12 cellular contexts compared by ENCODE assay signal in genomic region chr22:17969732-17970131, GRCh38. TPM values are rescaled to one million over a fixed set of nuclear protein-coding genes. Genes with fewer than 3 reads are reported as not detected.
DNase-seq lines count a peak whose midpoint lies in the region; ATAC-seq and TF ChIP-seq lines count a peak whose summit lies in the region.
"Had no signal": no experiment of that assay in that cellular context is flagged by ENCODE, and none has a peak within 500 bp of the region (broad histone marks: within the 10 kb centered on the region; RNA-seq: fewer than 3 reads in every experiment).

No MANE protein-coding gene starts in this region.

- H3K27ac ChIP-seq in SK-N-SH (ENCODE audit: low read depth in 2 of 2, low read length in 1 of 2) = peak overlapping the region; percentile 4 to 83; a peak in 2 of 4 replicates
- H3K27ac ChIP-seq: SK-N-MC had no signal

- peaks cover 90% of the 10 kb centered on the region for H3K79me2 ChIP-seq in SK-N-SH (ENCODE audit: insufficient read depth)

- H3K9me2 ChIP-seq in SK-N-SH = no peaks in the 10 kb centered on the region

- no peaks in the 10 kb centered on the region for H3K27me3 Mint-ChIP-seq in Caco-2 (ENCODE audit: insufficient read depth, unreplicated experiment)
- no peaks in the 10 kb centered on the region for H3K27me3 Mint-ChIP-seq in progenitor cell of endocrine pancreas
- no peaks in the 10 kb centered on the region for H3K27me3 Mint-ChIP-seq in naive thymus-derived CD8-positive, alpha-beta T cell
- H3K27me3 Mint-ChIP-seq: IgD-negative memory B cell had no signal

- no peak for ATAC-seq in naive thymus-derived CD8-positive, alpha-beta T cell
- ATAC-seq in HG03460 (IDR thresholded peaks at IDR 0.05; ENCODE audit: unreplicated experiment) = no peak
- ATAC-seq in HG02885 (IDR thresholded peaks at IDR 0.05; ENCODE audit: poor library complexity, unreplicated experiment) = no peak

- peaks cover 29% of the 10 kb centered on the region for H3K36me3 Mint-ChIP-seq in Caco-2 (ENCODE audit: insufficient read depth, unreplicated experiment)
- no peaks in the 10 kb centered on the region for H3K36me3 Mint-ChIP-seq in progenitor cell of endocrine pancreas (ENCODE audit: insufficient read depth)
- H3K36me3 Mint-ChIP-seq in naive thymus-derived CD8-positive, alpha-beta T cell = peaks cover 0 to 9% (median 0%) of the 10 kb centered on the region in 3 donors

- POLR2A ChIA-PET in Caco-2 (lab: Charles Lee) = interaction anchor here (0.5 kb wide), 1 partner anchor 9 kb away, joined by 3 read pairs; no protein-coding TSS in a partner anchor
- POLR2A ChIA-PET in SK-N-SH (lab: Yijun Ruan, JAX) = no interaction called here
- POLR2A ChIA-PET in naive thymus-derived CD8-positive, alpha-beta T cell (lab: Charles Lee) = no interaction called here

- H3K27me3 ChIP-seq in Caco-2 (replicated peaks; ENCODE audit: control insufficient read depth, insufficient read depth, low read length) (no peaks in the 10 kb centered on the region), SK-N-SH (ENCODE audit: insufficient read depth) (no peaks in the 10 kb centered on the region)

- peaks cover 28% of the 10 kb centered on the region for H4K20me1 ChIP-seq in SK-N-SH (ENCODE audit: insufficient read depth)

- peak overlapping the region; percentile 66 for H3K4me2 ChIP-seq in SK-N-SH

- no peak overlapping the region for H3K4me3 ChIP-seq in Caco-2 (ENCODE audit: low read depth, low read length)
- no peak overlapping the region for H3K4me3 ChIP-seq in SK-N-SH (ENCODE audit: low read depth in 2 of 2, low read length in 1 of 2)
- H3K4me3 ChIP-seq: SK-N-MC had no signal

- intact Hi-C loops in Caco-2 (cut with micrococcal nuclease; ENCODE audit: unreplicated experiment) = no loop called here

- BruUV-seq in Caco-2 (replicated peaks; lab: Mats Ljungman, UMichigan) = no TSS peak

- H3K9me3 ChIP-seq in Caco-2 (no peaks in the 10 kb centered on the region), SK-N-SH (no peaks in the 10 kb centered on the region)

- H3K9ac ChIP-seq in SK-N-SH = peak overlapping the region; percentile 52; the same call in 1 of the 2 replicates

- H3K4me1 ChIP-seq in Caco-2 (peaks cover 55% of the 10 kb centered on the region), SK-N-SH (ENCODE audit: control insufficient read depth in 1 of 2, insufficient read depth in 2 of 2, low read depth in 1 of 2, low read length in 1 of 2) (peaks cover 26 to 36% of the 10 kb centered on the region in 2 experiments; a peak in 3 of 4 replicates)

- CTCF ChIA-PET in Caco-2 (lab: Charles Lee) (no interaction called here), SK-N-SH (lab: Yijun Ruan, JAX) (interaction anchor here (1.1 kb wide), 1 partner anchor 66 kb away, joined by 3 read pairs; no protein-coding TSS in a partner anchor)

- peaks cover 16% of the 10 kb centered on the region for H3F3A ChIP-seq in SK-N-SH (replicated peaks; ENCODE audit: insufficient read depth)

- TF ChIP-seq EP300 in SK-N-SH (IDR thresholded peaks at IDR 0.05; ENCODE audit: borderline replicate concordance in 1 of 2, low read depth in 1 of 2, low read length in 1 of 2) = no peak

- no peak overlapping the region for H2AFZ ChIP-seq in SK-N-SH (ENCODE audit: low read depth)

- H3K4me3 Mint-ChIP-seq in Caco-2 (ENCODE audit: unreplicated experiment) (no peak overlapping the region), progenitor cell of endocrine pancreas (ENCODE audit: low read depth) (no peak overlapping the region)
- H3K4me3 Mint-ChIP-seq in naive thymus-derived CD8-positive, alpha-beta T cell = no peak overlapping the region

- WGBS in SK-N-SH (ENCODE audit: low lambda C conversion rate) = 42% methylated on average over 6 of the region's 11 CpGs

- TF ChIP-seq RAD21 in SK-N-SH (IDR thresholded peaks at IDR 0.05; ENCODE audit: low read length) = no peak

- TF ChIP-seq CTCF in Caco-2 (IDR thresholded peaks at IDR 0.05; ENCODE audit: insufficient read depth in 1 of 2, low read depth in 1 of 2, low read length in 1 of 2, severe bottlenecking in 1 of 2, unreplicated experiment in 1 of 2) = no peak
- no peak for TF ChIP-seq CTCF in SK-N-SH (IDR thresholded peaks at IDR 0.05)
- no peak for TF ChIP-seq CTCF in progenitor cell of endocrine pancreas (IDR thresholded peaks at IDR 0.05; ENCODE audit: unreplicated experiment)

- H3K4me1 Mint-ChIP-seq in Caco-2 (ENCODE audit: low read depth, unreplicated experiment) (peaks cover 55% of the 10 kb centered on the region), progenitor cell of endocrine pancreas (ENCODE audit: low read depth) (peaks cover 19% of the 10 kb centered on the region)
- peaks cover 8 to 47% (median 11%) of the 10 kb centered on the region in 4 donors for H3K4me1 Mint-ChIP-seq in naive thymus-derived CD8-positive, alpha-beta T cell

- H3K9me3 Mint-ChIP-seq in Caco-2 (ENCODE audit: unreplicated experiment) (no peaks in the 10 kb centered on the region), progenitor cell of endocrine pancreas (ENCODE audit: low read depth) (no peaks in the 10 kb centered on the region)
- no peaks in the 10 kb centered on the region for H3K9me3 Mint-ChIP-seq in naive thymus-derived CD8-positive, alpha-beta T cell
- H3K9me3 Mint-ChIP-seq: IgD-negative memory B cell had no signal

- H3K36me3 ChIP-seq in Caco-2 (ENCODE audit: control insufficient read depth, insufficient read depth, low read length) = no peaks in the 10 kb centered on the region
- no peaks in the 10 kb centered on the region for H3K36me3 ChIP-seq in SK-N-SH (replicated peaks in 1 of 2; ENCODE audit: control insufficient read depth in 1 of 2, insufficient read depth in 2 of 2, low read length in 1 of 2)

- peak overlapping the region; percentile 26 for H3K27ac Mint-ChIP-seq in Caco-2 (ENCODE audit: unreplicated experiment)
- H3K27ac Mint-ChIP-seq in progenitor cell of endocrine pancreas = peak overlapping the region; percentile 22
- H3K27ac Mint-ChIP-seq in naive thymus-derived CD8-positive, alpha-beta T cell = peak overlapping the region in 1 of 10 donors; percentile 44

- DNase-seq in Caco-2 (no peak), SK-N-SH (no peak), fibroblast of the conjunctiva (ENCODE audit: low read depth) (peak; percentile 23), progenitor cell of endocrine pancreas (ENCODE audit: low spot score, unreplicated experiment) (no peak), superior temporal gyrus (ENCODE audit: extremely low spot score) (no peak)
- no peak for DNase-seq in naive thymus-derived CD8-positive, alpha-beta T cell
- DNase-seq: activated gamma-delta T cell treated with Interleukin-2 at 50 U/mL for 16 hours; stimulated activated CD4-positive, alpha-beta T cell treated with anti-CD3 and anti-CD28 coated beads, Interleukin-2, amount 100 ng/mL, for 48 hours had no signal

TF ChIP-seq in SK-N-SH, 30 proteins besides CTCF, POLR2A, EP300 and RAD21:
- peak; percentile 84; the same call in 1 of the 2 replicates for TF ChIP-seq RXRA (IDR thresholded peaks at IDR 0.05; ENCODE audit: borderline replicate concordance, low read depth)
- no peak; the same call in 1 of the 2 replicates for TF ChIP-seq JUND (IDR thresholded peaks at IDR 0.05)
- TF ChIP-seq FOSL2 (IDR thresholded peaks at IDR 0.05; ENCODE audit: borderline replicate concordance, low read depth) = peak; percentile 26; the same call in 1 of the 2 replicates

RNA-seq across cellular contexts. Expression of gene MICAL3, which starts 54.6 kb away (rescaled TPM):
- total RNA-seq in Caco-2 (2022) (65.6 and 74.0 TPM in 2 replicates), progenitor cell of endocrine pancreas (54.8 and 59.9 TPM in 2 replicates)
- polyA plus RNA-seq in SK-N-SH (2012; rRNA removed) = 50.9 and 83.1 TPM in 2 replicates
- polyA plus RNA-seq in SK-N-SH (2012; cell fraction: cytosol; rRNA removed) = 35.5 and 39.3 TPM in 2 replicates
- 293 and 319 TPM in 2 replicates for polyA plus RNA-seq in SK-N-SH (2012; cell fraction: nucleus; rRNA removed)
- 10 to 100 TPM; 20.8 to 27.3 TPM for total RNA-seq in naive thymus-derived CD8-positive, alpha-beta T cell
- 1 to 10 TPM in 2 of 3 donors, under 1 TPM in 1; 0.90 to 1.3 (median 1.2) TPM for polyA plus RNA-seq in naive thymus-derived CD8-positive, alpha-beta T cell
